Comparison of ENCODE assay signal across 8 cellular contexts in the genomic region with DNA sequence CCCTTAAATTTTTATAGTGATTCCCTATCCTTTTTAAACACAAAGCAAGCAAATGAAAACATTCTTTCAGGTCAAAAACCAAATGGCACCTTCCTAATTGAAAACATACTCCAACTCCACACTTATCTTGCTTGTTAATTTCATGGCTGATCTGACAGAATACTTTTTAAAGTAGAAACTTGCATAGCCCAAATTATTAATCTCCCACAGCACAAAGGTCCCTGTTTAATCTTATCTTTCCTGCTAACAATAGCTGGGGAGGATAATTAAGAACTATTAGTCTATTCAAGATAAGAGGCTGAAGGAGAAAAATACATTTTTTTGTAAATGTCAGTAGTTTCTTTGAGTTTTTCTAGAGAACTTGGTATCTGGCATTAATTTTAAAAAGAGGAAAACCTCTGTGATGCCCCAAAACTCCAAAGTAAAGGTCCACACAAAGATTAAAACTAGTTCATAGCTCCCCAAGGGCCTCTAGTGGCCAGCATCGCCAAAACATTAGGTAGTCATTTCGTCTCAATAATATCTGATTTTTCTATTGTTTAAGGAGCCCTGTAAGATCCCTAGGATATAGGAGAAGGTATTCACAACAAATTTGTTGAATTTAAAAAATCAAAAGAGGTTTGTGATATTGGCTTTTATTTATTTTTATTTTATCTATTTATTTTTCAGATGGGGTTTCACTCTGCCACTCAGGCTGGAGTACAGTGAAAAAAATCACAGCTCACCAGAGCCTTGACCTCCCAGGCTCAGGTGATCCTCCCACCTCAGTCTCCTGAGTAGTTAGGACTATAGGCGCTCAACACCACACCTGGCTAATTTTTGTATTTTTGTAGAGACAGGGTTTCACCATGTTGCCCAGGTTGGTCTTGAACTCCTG. TPM values are rescaled to one million over a fixed set of nuclear protein-coding genes. Genes with fewer than 3 reads are reported as not detected.
DNase-seq lines count a peak whose midpoint lies in the region; ATAC-seq and TF ChIP-seq lines count a peak whose summit lies in the region.

No MANE protein-coding gene starts in this region.

- H3K27ac ChIP-seq in CD8-positive, alpha-beta T cell (ENCODE audit: low read depth, low read length) = no peak overlapping the region
- H3K27ac ChIP-seq in GM23338 (ENCODE audit: low read depth) = no peak overlapping the region

- H3K36me3 Mint-ChIP-seq in CD8-positive, alpha-beta T cell = no peaks in the 10 kb centered on the region
- H3K36me3 Mint-ChIP-seq in GM23338 (ENCODE audit: low read depth) = no peaks in the 10 kb centered on the region
- H3K36me3 Mint-ChIP-seq in MCF 10A (ENCODE audit: insufficient read depth, unreplicated experiment) = no peaks in the 10 kb centered on the region

- H3K9me3 Mint-ChIP-seq in CD8-positive, alpha-beta T cell = no peaks in the 10 kb centered on the region
- H3K9me3 Mint-ChIP-seq in GM23338 (no peaks in the 10 kb centered on the region), MCF 10A (ENCODE audit: unreplicated experiment) (no peaks in the 10 kb centered on the region)

- in situ Hi-C loops in SK-MEL-5 (cut with HindIII; ENCODE audit: low pct_unique_long_range_greater_than_20kb, low sequenced_read_pairs) = no loop called here

- BruUV-seq in MCF 10A (replicated peaks; lab: Mats Ljungman, UMichigan) = no TSS peak

- H3K9me3 ChIP-seq in CD8-positive, alpha-beta T cell (ENCODE audit: low read length) = no peaks in the 10 kb centered on the region

- intact Hi-C loops in CD8-positive, alpha-beta T cell (cut with DNase I, micrococcal nuclease) = loop anchor here (1.0 to 5.0 kb wide), 6 partner anchors 261 to 1036 kb away; no protein-coding TSS in a partner anchor
- intact Hi-C loops in MCF 10A (cut with micrococcal nuclease) = loop anchor here (1.0 to 10.0 kb wide), 4 partner anchors 286 to 1038 kb away; no protein-coding TSS in a partner anchor

- no peaks in the 10 kb centered on the region for H4K20me1 ChIP-seq in GM23338 (replicated peaks; ENCODE audit: insufficient read depth)

- H3F3A ChIP-seq in GM23338 (replicated peaks; ENCODE audit: low read depth) = no peaks in the 10 kb centered on the region

- H2AFZ ChIP-seq in GM23338 = no peak overlapping the region

- POLR2A ChIA-PET in CD8-positive, alpha-beta T cell (lab: Charles Lee) = no interaction called here
- POLR2A ChIA-PET in MCF 10A (lab: Yijun Ruan, JAX) = interaction anchor here (0.7 to 2.0 kb wide), 5 partner anchors 13 to 309 kb away, joined by 3 to 7 read pairs (median 3); no protein-coding TSS in a partner anchor

- H3K4me3 ChIP-seq in CD8-positive, alpha-beta T cell (ENCODE audit: low read depth, low read length) = no peak overlapping the region
- no peak overlapping the region for H3K4me3 ChIP-seq in GM23338

- H3K27ac Mint-ChIP-seq in CD8-positive, alpha-beta T cell = no peak overlapping the region
- H3K27ac Mint-ChIP-seq in GM23338 = no peak overlapping the region
- H3K27ac Mint-ChIP-seq in MCF 10A (ENCODE audit: low read depth, unreplicated experiment) = no peak overlapping the region

- no peaks in the 10 kb centered on the region for H3K79me2 ChIP-seq in GM23338 (replicated peaks; ENCODE audit: insufficient read depth)

- DNase-seq in CD8-positive, alpha-beta T cell = peak in 6 of 7 experiments; percentile 6 to 49 (median 28)
- peak; percentile 72 for DNase-seq in GM23338 (ENCODE audit: low spot score)
- peak; percentile 64 for DNase-seq in SK-MEL-5 (ENCODE audit: low read depth, low spot score)
- peak; percentile 60 for DNase-seq in MCF 10A (ENCODE audit: unreplicated experiment)
- peak; percentile 51 for DNase-seq in kidney glomerular epithelial cell (lab: John Stamatoyannopoulos, UW)
- peak; percentile 19 for DNase-seq in stimulated activated naive CD4-positive, alpha-beta T cell treated with Interleukin-2 at 50 U/mL for 16 hours (lab: John Stamatoyannopoulos, UW)

- no peak for TF ChIP-seq POLR2A in GM18505 (IDR thresholded peaks at IDR 0.05; ENCODE audit: borderline replicate concordance, extremely low read depth, insufficient read depth, insufficient read length)

- no peaks in the 10 kb centered on the region for H3K27me3 Mint-ChIP-seq in CD8-positive, alpha-beta T cell (ENCODE audit: low read depth)
- H3K27me3 Mint-ChIP-seq in GM23338 (ENCODE audit: insufficient read depth, low read depth, poor library complexity) = no peaks in the 10 kb centered on the region
- H3K27me3 Mint-ChIP-seq in MCF 10A (ENCODE audit: insufficient read depth, unreplicated experiment) = peaks cover 16% of the 10 kb centered on the region

- no peaks in the 10 kb centered on the region for H3K4me1 ChIP-seq in CD8-positive, alpha-beta T cell (ENCODE audit: insufficient read depth, low read length)
- H3K4me1 ChIP-seq in GM23338 (ENCODE audit: insufficient read depth) = peaks cover 13% of the 10 kb centered on the region; the same call in 1 of the 2 replicates

- H3K9me2 ChIP-seq in GM23338 (ENCODE audit: insufficient read depth) = no peaks in the 10 kb centered on the region

- no peaks in the 10 kb centered on the region for H3K27me3 ChIP-seq in CD8-positive, alpha-beta T cell (ENCODE audit: insufficient read depth, low read length)
- no peaks in the 10 kb centered on the region for H3K27me3 ChIP-seq in GM23338 (ENCODE audit: insufficient read depth)

- H3K4me3 Mint-ChIP-seq in CD8-positive, alpha-beta T cell = no peak overlapping the region
- H3K4me3 Mint-ChIP-seq in GM23338 (no peak overlapping the region), MCF 10A (ENCODE audit: unreplicated experiment) (no peak overlapping the region)

- CTCF ChIA-PET in CD8-positive, alpha-beta T cell (lab: Charles Lee) = interaction anchor here (0.5 to 3.4 kb wide), 32 partner anchors 9 to 1024 kb away, joined by 3 to 35 read pairs (median 3); no protein-coding TSS in a partner anchor
- CTCF ChIA-PET in MCF 10A (lab: Yijun Ruan, JAX) = interaction anchor here (0.5 to 4.1 kb wide), 28 partner anchors 8 to 1101 kb away, joined by 3 to 102 read pairs (median 4); partner anchors contain the start of genes CDNF, HSPA14 and MSANTD7

- TF ChIP-seq CTCF in CD8-positive, alpha-beta T cell (IDR thresholded peaks at IDR 0.05) = peak; percentile 75
- peak; percentile 73 to 86 for TF ChIP-seq CTCF in GM23338 (conservative IDR thresholded peaks at IDR 0.05; ENCODE audit: low read depth in 2 of 2)
- TF ChIP-seq CTCF in MCF 10A (IDR thresholded peaks at IDR 0.05; ENCODE audit: unreplicated experiment) = peak; percentile 69

- no peaks in the 10 kb centered on the region for H3K36me3 ChIP-seq in CD8-positive, alpha-beta T cell (ENCODE audit: insufficient read depth, low read length)
- no peaks in the 10 kb centered on the region for H3K36me3 ChIP-seq in GM23338 (ENCODE audit: insufficient read depth)

- H3K4me1 Mint-ChIP-seq in CD8-positive, alpha-beta T cell (ENCODE audit: low read depth) = peaks cover 2% of the 10 kb centered on the region
- H3K4me1 Mint-ChIP-seq in GM23338 = peaks cover 18% of the 10 kb centered on the region
- H3K4me1 Mint-ChIP-seq in MCF 10A (ENCODE audit: insufficient read depth, unreplicated experiment) = peaks cover 11% of the 10 kb centered on the region

- no peak for ATAC-seq in CD8-positive, alpha-beta T cell
- ATAC-seq in GM23338 (peak; percentile 73), GM18511 (IDR thresholded peaks at IDR 0.05; ENCODE audit: unreplicated experiment) (no peak), GM18505 (IDR thresholded peaks at IDR 0.05; ENCODE audit: unreplicated experiment) (no peak)

- H3K4me2 ChIP-seq in GM23338 = no peak overlapping the region

TF ChIP-seq in GM23338, 12 proteins besides CTCF, POLR2A, EP300 and RAD21 (continues in another document):
- TF ChIP-seq ZNF331 (CRISPR knock-in tag; IDR thresholded peaks at IDR 0.05; ENCODE audit: low read depth) = no peak
- no peak for TF ChIP-seq CREB1 (CRISPR knock-in tag; IDR thresholded peaks at IDR 0.05; ENCODE audit: low read depth)
- TF ChIP-seq NANOG (IDR thresholded peaks at IDR 0.05; ENCODE audit: borderline replicate concordance) = no peak

RNA-seq across cellular contexts. Expression of gene CDNF, which starts 14.7 kb away (rescaled TPM):
- total RNA-seq in CD8-positive, alpha-beta T cell = 1 to 10 TPM; 2.3 to 2.5 TPM
- total RNA-seq in GM23338 (2014; rRNA removed; shearing (Covaris generic)) = 1.1 and 2.2 TPM in 2 replicates
- 0.26 and 0.77 TPM in 2 replicates for polyA plus RNA-seq in GM23338 (2016; fragmentation: Nextera tagmentation; extraction: Ambion mirVana)
- 0.74 and 1.7 TPM in 2 replicates for total RNA-seq in SK-MEL-5 (2014; rRNA removed; shearing (Covaris generic))
- 1.1 and 1.5 TPM in 2 replicates for polyA plus RNA-seq in SK-MEL-5 (2015; cell fraction: cytosol; rRNA removed)
- polyA plus RNA-seq in SK-MEL-5 (2015; cell fraction: nucleus; rRNA removed) = 2.0 and 3.1 TPM in 2 replicates
- 1.9 and 2.9 TPM in 2 replicates for total RNA-seq in MCF 10A (2022)

RNA-seq across cellular contexts. Expression of gene HSPA14, which starts 15.0 kb away (rescaled TPM):
- 10 to 100 TPM; 37.7 to 37.8 TPM for total RNA-seq in CD8-positive, alpha-beta T cell
- 32.4 and 35.8 TPM in 2 replicates for total RNA-seq in GM23338 (2014; rRNA removed; shearing (Covaris generic))
- 46.5 and 48.1 TPM in 2 replicates for polyA plus RNA-seq in GM23338 (2016; fragmentation: Nextera tagmentation; extraction: Ambion mirVana)
- total RNA-seq in SK-MEL-5 (2014; rRNA removed; shearing (Covaris generic)) = 25.6 and 28.2 TPM in 2 replicates
- polyA plus RNA-seq in SK-MEL-5 (2015; cell fraction: cytosol; rRNA removed) = 12.8 and 13.0 TPM in 2 replicates
- polyA plus RNA-seq in SK-MEL-5 (2015; cell fraction: nucleus; rRNA removed) = 28.7 and 29.7 TPM in 2 replicates
- 12.1 and 14.0 TPM in 2 replicates for total RNA-seq in MCF 10A (2022)

RNA-seq across cellular contexts. Expression of gene MSANTD7, which starts 15.0 kb away (rescaled TPM):
- total RNA-seq in CD8-positive, alpha-beta T cell = 10 to 100 TPM; 20.2 to 22.3 TPM
- total RNA-seq in GM23338 (2014; rRNA removed; shearing (Covaris generic)) = 18.7 and 19.8 TPM in 2 replicates
- 4.9 and 5.3 TPM in 2 replicates for polyA plus RNA-seq in GM23338 (2016; fragmentation: Nextera tagmentation; extraction: Ambion mirVana)
- total RNA-seq in SK-MEL-5 (2014; rRNA removed; shearing (Covaris generic)) = 20.9 and 21.6 TPM in 2 replicates
- polyA plus RNA-seq in SK-MEL-5 (2015; cell fraction: cytosol; rRNA removed) = 7.9 and 11.8 TPM in 2 replicates
- polyA plus RNA-seq in SK-MEL-5 (2015; cell fraction: nucleus; rRNA removed) = 10.7 and 10.8 TPM in 2 replicates
- 17.2 and 18.1 TPM in 2 replicates for total RNA-seq in MCF 10A (2022)

RNA-seq across cellular contexts. Expression of gene FAM107B, which starts 48.4 kb away (rescaled TPM):
- total RNA-seq in CD8-positive, alpha-beta T cell = 100 to 1,000 TPM; 271 to 274 TPM
- total RNA-seq in GM23338 (2014; rRNA removed; shearing (Covaris generic)) = 17.6 and 20.5 TPM in 2 replicates
- 11.0 and 16.0 TPM in 2 replicates for polyA plus RNA-seq in GM23338 (2016; fragmentation: Nextera tagmentation; extraction: Ambion mirVana)
- total RNA-seq in SK-MEL-5 (2014; rRNA removed; shearing (Covaris generic)) = 12.6 and 15.8 TPM in 2 replicates
- 25.7 and 38.4 TPM in 2 replicates for polyA plus RNA-seq in SK-MEL-5 (2015; cell fraction: cytosol; rRNA removed)
- polyA plus RNA-seq in SK-MEL-5 (2015; cell fraction: nucleus; rRNA removed) = 8.3 and 15.5 TPM in 2 replicates
- 32.1 and 41.3 TPM in 2 replicates for total RNA-seq in MCF 10A (2022)

RNA-seq across cellular contexts. Expression of gene SUV39H2, which starts 55.5 kb away (rescaled TPM):
- total RNA-seq in CD8-positive, alpha-beta T cell = 1 to 10 TPM; 2.6 to 3.1 TPM
- total RNA-seq in GM23338 (2014; rRNA removed; shearing (Covaris generic)) = 49.2 and 59.1 TPM in 2 replicates
- polyA plus RNA-seq in GM23338 (2016; fragmentation: Nextera tagmentation; extraction: Ambion mirVana) = 30.4 and 33.3 TPM in 2 replicates
- 15.1 and 17.4 TPM in 2 replicates for total RNA-seq in SK-MEL-5 (2014; rRNA removed; shearing (Covaris generic))
- 8.2 and 11.4 TPM in 2 replicates for polyA plus RNA-seq in SK-MEL-5 (2015; cell fraction: cytosol; rRNA removed)
- 11.7 and 19.2 TPM in 2 replicates for polyA plus RNA-seq in SK-MEL-5 (2015; cell fraction: nucleus; rRNA removed)
- 14.9 and 16.0 TPM in 2 replicates for total RNA-seq in MCF 10A (2022)

Comparison
In these comparisons a context has a peak if more than half of its experiments do, and no peak if none do; other contexts are left out.
1. DNase-seq: peak in every context shown above with its lines; median percentile 72 in GM23338; 64 in SK-MEL-5; 60 in MCF 10A; 51 in kidney glomerular epithelial cell; 28 in CD8-positive, alpha-beta T cell; 19 in stimulated activated naive CD4-positive, alpha-beta T cell treated with Interleukin-2 at 50 U/mL for 16 hours.